18 cellular contexts compared by ENCODE assay signal in genomic region chr18:24497052-24497754, GRCh38. TPM values are rescaled to one million over a fixed set of nuclear protein-coding genes. Genes with fewer than 3 reads are reported as not detected.
DNase-seq lines count a peak whose midpoint lies in the region; ATAC-seq and TF ChIP-seq lines count a peak whose summit lies in the region.
"Had no signal": no experiment of that assay in that cellular context is flagged by ENCODE, and none has a peak within 500 bp of the region (broad histone marks: within the 10 kb centered on the region; RNA-seq: fewer than 3 reads in every experiment).

No MANE protein-coding gene starts in this region.

- POLR2A ChIA-PET in CD4-positive, alpha-beta T cell (lab: Charles Lee): no interaction called here

- no peaks in the 10 kb centered on the region for H3K4me1 Mint-ChIP-seq in CD4-positive, alpha-beta T cell (ENCODE audit: low read depth)
- H3K4me1 Mint-ChIP-seq: CD4-positive, CD25-positive, alpha-beta regulatory T cell had no signal

- TF ChIP-seq CTCF in choroid plexus epithelial cell (conservative IDR thresholded peaks at IDR 0.05; ENCODE audit: low read depth, low read length) (no peak), GM20000 (IDR thresholded peaks at IDR 0.05; ENCODE audit: extremely low read depth, missing control alignments) (no peak)
- TF ChIP-seq CTCF in CD4-positive, alpha-beta T cell (IDR thresholded peaks at IDR 0.05): no peak

- H3K27me3 ChIP-seq in CD4-positive, alpha-beta T cell (ENCODE audit: control insufficient read depth, insufficient read depth, low read length): no peaks in the 10 kb centered on the region
- H3K27me3 ChIP-seq: brain microvascular endothelial cell, right lobe of liver had no signal

- CTCF ChIA-PET in CD4-positive, alpha-beta T cell (lab: Charles Lee): no interaction called here

- H3K36me3 Mint-ChIP-seq in CD4-positive, alpha-beta T cell (ENCODE audit: low read depth): no peaks in the 10 kb centered on the region
- H3K36me3 Mint-ChIP-seq: CD4-positive, CD25-positive, alpha-beta regulatory T cell; naive B cell had no signal

- H3K4me3 ChIP-seq in choroid plexus epithelial cell (ENCODE audit: low read depth, low read length): no peak overlapping the region
- H3K4me3 ChIP-seq: right lobe of liver had no signal

- no peak overlapping the region for H3K4me3 Mint-ChIP-seq in CD4-positive, alpha-beta T cell
- H3K4me3 Mint-ChIP-seq: activated B cell treated with CpG ODN at 0.5 μM for 24 hours; activated T-cell treated with anti-CD3 and anti-CD28 coated beads, Interleukin-2, amount 50 U/mL, for 72 hours; CD4-positive, CD25-positive, alpha-beta regulatory T cell; naive B cell had no signal

- no peak overlapping the region for H3K27ac ChIP-seq in CD4-positive, alpha-beta T cell (ENCODE audit: low read depth, low read length)
- H3K27ac ChIP-seq: brain microvascular endothelial cell, right lobe of liver had no signal

- intact Hi-C loops in CD4-positive, alpha-beta T cell (cut with DNase I, micrococcal nuclease): no loop called here

- ATAC-seq in GM18870 (IDR thresholded peaks at IDR 0.05; ENCODE audit: unreplicated experiment): no peak
- ATAC-seq in CD4-positive, alpha-beta T cell (ENCODE audit: poor library complexity): no peak
- no peak for ATAC-seq in HG03039 (IDR thresholded peaks at IDR 0.05; ENCODE audit: unreplicated experiment)
- ATAC-seq: activated T-cell treated with anti-CD3 and anti-CD28 coated beads, Interleukin-2, amount 50 U/mL, for 72 hours; esophagus mucosa; HepG2; right lobe of liver had no signal

- H3K27me3 Mint-ChIP-seq in CD4-positive, alpha-beta T cell: peaks cover 7% of the 10 kb centered on the region

- H3K9me3 ChIP-seq in CD4-positive, alpha-beta T cell (ENCODE audit: control insufficient read depth, low read length): no peaks in the 10 kb centered on the region
- H3K9me3 ChIP-seq: right lobe of liver had no signal

- DNase-seq in GM04503 (ENCODE audit: low read depth) (peak; percentile 70), NCI-H446 (lab: John Stamatoyannopoulos, UW) (peak; percentile 19 to 61), choroid plexus epithelial cell (ENCODE audit: low read depth) (peak; percentile 45), middle frontal gyrus (ENCODE audit: extremely low spot score, low spot score) (peak; percentile 44), GM20000 (ENCODE audit: low spot score) (no peak)
- no peak for DNase-seq in CD4-positive, alpha-beta T cell
- DNase-seq: activated B cell treated with CpG ODN at 0.5 μM for 24 hours; activated T-cell treated with anti-CD3 and anti-CD28 coated beads, Interleukin-2, amount 50 U/mL, for 72 hours; brain microvascular endothelial cell; CD4-positive, CD25-positive, alpha-beta regulatory T cell; naive B cell; NCI-H1105; right lobe of liver had no signal

- H3K9me3 Mint-ChIP-seq in CD4-positive, alpha-beta T cell: no peaks in the 10 kb centered on the region
- H3K9me3 Mint-ChIP-seq: activated B cell treated with CpG ODN at 0.5 μM for 24 hours; activated T-cell treated with anti-CD3 and anti-CD28 coated beads, Interleukin-2, amount 50 U/mL, for 72 hours; CD4-positive, CD25-positive, alpha-beta regulatory T cell had no signal

- no peak overlapping the region for H3K27ac Mint-ChIP-seq in CD4-positive, alpha-beta T cell
- H3K27ac Mint-ChIP-seq: activated B cell treated with CpG ODN at 0.5 μM for 24 hours; activated T-cell treated with anti-CD3 and anti-CD28 coated beads, Interleukin-2, amount 50 U/mL, for 72 hours; naive B cell had no signal

RNA-seq across cellular contexts. Expression of gene HRH4, which starts 36.8 kb away (rescaled TPM):
- under 1 TPM; 0.22 to 0.34 TPM for total RNA-seq in CD4-positive, alpha-beta T cell
- total RNA-seq: activated B cell treated with CpG ODN at 0.5 μM for 24 hours, HepG2, kidney epithelial cell had no signal

Comparison
In these comparisons a context has a peak if more than half of its experiments do, and no peak if none do; other contexts are left out.
1. DNase-seq: peak in GM04503 (single experiment), NCI-H446 (2 of 2), choroid plexus epithelial cell (single experiment) and middle frontal gyrus (single experiment); none in CD4-positive, alpha-beta T cell (0 of 10) and GM20000 (single experiment).